In genomic region chr11:32386770-32387377, GRCh38 we compare ENCODE assay signal across 15 cellular contexts. TPM values are rescaled to one million over a fixed set of nuclear protein-coding genes. Genes with fewer than 3 reads are reported as not detected.
DNase-seq lines count a peak whose midpoint lies in the region; ATAC-seq and TF ChIP-seq lines count a peak whose summit lies in the region.
"Had no signal": no experiment of that assay in that cellular context is flagged by ENCODE, and none has a peak within 500 bp of the region (broad histone marks: within the 10 kb centered on the region; RNA-seq: fewer than 3 reads in every experiment).

No MANE protein-coding gene starts in this region.

- intact Hi-C loops in head of caudate nucleus (cut with DNase I) (no loop called here), psoas muscle (cut with DNase I) (no loop called here)

- H3K9me3 ChIP-seq in trophoblast cell (ENCODE audit: insufficient read depth, low read depth, low read length), result no peaks in the 10 kb centered on the region
- no peaks in the 10 kb centered on the region for H3K9me3 ChIP-seq in psoas muscle
- H3K9me3 ChIP-seq: spleen, thyroid gland had no signal

- H2BK12ac ChIP-seq in trophoblast cell (ENCODE audit: low read length), result no peak overlapping the region

- no peak overlapping the region for H3K23ac ChIP-seq in trophoblast cell (ENCODE audit: low read length)

- TF ChIP-seq CTCF in cardiac fibroblast (IDR thresholded peaks at IDR 0.05; ENCODE audit: low read depth, low read length) (no peak), psoas muscle (IDR thresholded peaks at IDR 0.05) (no peak)

- H3K79me1 ChIP-seq in trophoblast cell (ENCODE audit: low read length), result peaks cover 17% of the 10 kb centered on the region

- H3K36me3 ChIP-seq in trophoblast cell (ENCODE audit: control insufficient read depth in 1 of 2, insufficient read depth in 2 of 2, low read length in 2 of 2) (no peaks in the 10 kb centered on the region), psoas muscle (ENCODE audit: insufficient read depth in 1 of 2, low read depth in 1 of 2) (no peaks in the 10 kb centered on the region)
- H3K36me3 ChIP-seq: spleen, thyroid gland had no signal

- peak overlapping the region; percentile 24 for H3K4me2 ChIP-seq in trophoblast cell (ENCODE audit: low read length)

- H3K14ac ChIP-seq in trophoblast cell (ENCODE audit: low read length), result no peak overlapping the region

- no peak overlapping the region for H2BK120ac ChIP-seq in trophoblast cell (ENCODE audit: insufficient read depth, low read length, poor library complexity)

- no peak overlapping the region for H3K4ac ChIP-seq in trophoblast cell (ENCODE audit: low read depth, low read length)

- no peak overlapping the region for H2AK5ac ChIP-seq in trophoblast cell (ENCODE audit: low read length)

- WGBS in trophoblast cell (ENCODE audit: extremely low coverage, insufficient coverage, insufficient read length), result no CpG with 5 or more reads among the region's 8 CpGs
- 20 to 28% (median 25%) methylated on average over 8 of the region's 8 CpGs for WGBS in psoas muscle, 3 donors

- peaks cover 2% of the 10 kb centered on the region for H3K79me2 ChIP-seq in trophoblast cell (ENCODE audit: control insufficient read depth, insufficient read depth, low read length, poor library complexity)

- DNase-seq in SIG-M5 treated with dmso at 0.1 percent for 504 hours (lab: John Stamatoyannopoulos, UW; ENCODE audit: unreplicated experiment) (peak; percentile 20), SIG-M5 (lab: John Stamatoyannopoulos, UW) (no peak), NOMO-1 (lab: John Stamatoyannopoulos, UW; ENCODE audit: unreplicated experiment in 2 of 2) (peak; percentile 24 to 35), cardiac fibroblast (ENCODE audit: low read depth in 2 of 2) (peak; percentile 65 to 87), trophoblast cell (peak in 1 of 2 donors; percentile 43), OCI-M2 (lab: John Stamatoyannopoulos, UW; ENCODE audit: unreplicated experiment) (no peak), head of caudate nucleus (no peak), psoas muscle (no peak)
- DNase-seq: activated CD4-positive, alpha-beta T cell treated with anti-CD3 and anti-CD28 coated beads for 4 hours; activated effector memory CD4-positive, alpha-beta T cell treated with Interleukin-2 at 50 U/mL for 16 hours; central memory CD4-positive, alpha-beta T cell; naive thymus-derived CD8-positive, alpha-beta T cell; spleen; thyroid gland had no signal

- H3K4me3 ChIP-seq in cardiac fibroblast (replicated peaks in 1 of 2; ENCODE audit: low read depth in 2 of 2, low read length in 2 of 2), result no peak overlapping the region
- no peak overlapping the region for H3K4me3 ChIP-seq in trophoblast cell (ENCODE audit: low read depth, low read length)
- no peak overlapping the region for H3K4me3 ChIP-seq in psoas muscle
- H3K4me3 ChIP-seq: spleen, thyroid gland had no signal

- no peaks in the 10 kb centered on the region for H3K27me3 ChIP-seq in trophoblast cell (ENCODE audit: insufficient read depth, low read length)
- H3K27me3 ChIP-seq in psoas muscle (ENCODE audit: insufficient read depth in 3 of 3, low read length in 2 of 3), result no peaks in the 10 kb centered on the region
- H3K27me3 ChIP-seq: thyroid gland had no signal

- H3K4me1 ChIP-seq in trophoblast cell (ENCODE audit: control insufficient read depth in 1 of 2, insufficient read depth in 2 of 2, low read length in 2 of 2), result peaks cover 20 to 25% of the 10 kb centered on the region in 2 experiments
- H3K4me1 ChIP-seq in psoas muscle, result no peaks in the 10 kb centered on the region
- H3K4me1 ChIP-seq: thyroid gland had no signal

- no peak overlapping the region for H2BK5ac ChIP-seq in trophoblast cell (ENCODE audit: low read depth, low read length, poor library complexity)

- no peak overlapping the region for H2AFZ ChIP-seq in trophoblast cell (ENCODE audit: insufficient read depth, low read length, poor library complexity)

- H3K18ac ChIP-seq in trophoblast cell (ENCODE audit: low read length), result no peak overlapping the region

- H4K91ac ChIP-seq in trophoblast cell (ENCODE audit: low read depth, low read length), result no peak overlapping the region

- no peak for ATAC-seq in psoas muscle
- ATAC-seq: naive thymus-derived CD8-positive, alpha-beta T cell had no signal

- H3K27ac ChIP-seq in trophoblast cell (ENCODE audit: low read depth, low read length) (peak overlapping the region; percentile 80), psoas muscle (no peak overlapping the region)
- H3K27ac ChIP-seq: thyroid gland had no signal

- no peak overlapping the region for H4K12ac ChIP-seq in trophoblast cell (ENCODE audit: low read depth, low read length)

- H4K8ac ChIP-seq in trophoblast cell (ENCODE audit: low read depth, low read length), result no peak overlapping the region

- no peak overlapping the region for H3K9ac ChIP-seq in trophoblast cell (ENCODE audit: low read length)

RNA-seq across cellular contexts. Expression of gene WT1, which starts 48.5 kb away (rescaled TPM):
- 1.1 and 1.3 TPM in 2 replicates for polyA plus RNA-seq in trophoblast cell (2013)
- 1 to 10 TPM in 1 of 4 donors, under 1 TPM in 3; 0.17 to 1.5 (median 0.31) TPM for total RNA-seq in psoas muscle
- under 1 TPM in 1 of 3 donors, not detected in 2; 0.03 TPM for polyA plus RNA-seq in psoas muscle
- total RNA-seq: naive thymus-derived CD8-positive, alpha-beta T cell had no signal
- polyA plus RNA-seq: esophagus; naive thymus-derived CD8-positive, alpha-beta T cell had no signal

Comparison
In these comparisons a context has a peak if more than half of its experiments do, and no peak if none do; other contexts are left out.
1. DNase-seq: peak in SIG-M5 treated with dmso at 0.1 percent for 504 hours (single experiment), NOMO-1 (2 of 2) and cardiac fibroblast (2 of 2); none in SIG-M5 (single experiment), OCI-M2 (single experiment), head of caudate nucleus (0 of 42) and psoas muscle (0 of 2).